9 cellular contexts compared by ENCODE assay signal in the genomic region with DNA sequence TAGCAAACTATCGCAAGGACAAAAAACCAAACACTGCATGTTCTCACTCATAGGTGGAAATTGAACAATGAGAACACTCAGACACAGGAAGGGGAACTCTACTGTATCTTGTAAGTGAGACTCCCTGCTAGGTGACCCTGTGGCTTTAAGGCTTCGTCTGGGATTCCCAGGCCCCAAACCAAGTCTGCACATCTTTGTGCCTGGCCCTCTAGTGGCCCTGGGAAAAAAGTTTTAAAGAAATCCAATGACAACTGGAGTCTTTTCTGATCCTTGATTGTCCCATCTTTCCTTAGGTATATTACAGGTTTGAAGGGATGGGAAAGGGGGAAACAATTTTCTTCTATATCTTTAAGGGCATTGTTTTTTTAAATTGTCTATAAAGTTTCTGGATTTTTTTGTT. TPM values are rescaled to one million over a fixed set of nuclear protein-coding genes. Genes with fewer than 3 reads are reported as not detected.
A peak's percentile ranks its signal among the peaks of the same experiment; 100 is the strongest.
DNase-seq lines count a peak whose midpoint lies in the region; ATAC-seq and TF ChIP-seq lines count a peak whose summit lies in the region.
"Had no signal": no experiment of that assay in that cellular context is flagged by ENCODE, and none has a peak within 500 bp of the region (broad histone marks: within the 10 kb centered on the region; RNA-seq: fewer than 3 reads in every experiment).

No MANE protein-coding gene starts in this region.

- WGBS in mammary epithelial cell (ENCODE audit: low coverage, missing lambda C conversion rate): 60% methylated on average over 2 of the region's 2 CpGs

- H3K9me3 ChIP-seq in mammary epithelial cell (replicated peaks; ENCODE audit: insufficient read depth, low read length): no peaks in the 10 kb centered on the region

- H3K79me2 ChIP-seq in mammary epithelial cell (ENCODE audit: insufficient read depth, low read length): no peaks in the 10 kb centered on the region

- intact Hi-C loops in mammary epithelial cell (cut with micrococcal nuclease): loop anchor here (1.0 kb wide), 2 partner anchors 104 to 227 kb away; no protein-coding TSS in a partner anchor

- H4K20me1 ChIP-seq in mammary epithelial cell (ENCODE audit: insufficient read depth, low read length): no peaks in the 10 kb centered on the region

- no peaks in the 10 kb centered on the region for H3K36me3 ChIP-seq in mammary epithelial cell (ENCODE audit: insufficient read depth, low read length)

- BruUV-seq in mammary epithelial cell (replicated peaks; lab: Mats Ljungman, UMichigan): no TSS peak

- peak; percentile 60 for TF ChIP-seq CTCF in GM12864 (IDR thresholded peaks at IDR 0.05; ENCODE audit: low read depth, low read length, missing control alignments)
- peak; percentile 69 to 73 for TF ChIP-seq CTCF in mammary epithelial cell (conservative IDR thresholded peaks at IDR 0.05 in 1 of 2, IDR thresholded peaks at IDR 0.05 in 1 of 2; ENCODE audit: extremely low read depth in 1 of 2, insufficient read depth in 1 of 2, low read depth in 1 of 2, low read length in 2 of 2)
- peak; percentile 58 for TF ChIP-seq CTCF in osteocyte (IDR thresholded peaks at IDR 0.05)

- H3K4me3 Mint-ChIP-seq in osteocyte (ENCODE audit: unreplicated experiment): no peak overlapping the region

- H3K27me3 Mint-ChIP-seq in osteocyte (ENCODE audit: unreplicated experiment): no peaks in the 10 kb centered on the region
- H3K27me3 Mint-ChIP-seq: naive thymus-derived CD8-positive, alpha-beta T cell had no signal

- no peak overlapping the region for H3K4me3 ChIP-seq in GM12864 (ENCODE audit: low read depth, low read length)
- H3K4me3 ChIP-seq in mammary epithelial cell (replicated peaks in 1 of 3; ENCODE audit: insufficient read depth in 1 of 3, low read depth in 2 of 3, low read length in 3 of 3): no peak overlapping the region

- no peaks in the 10 kb centered on the region for H3K9me3 Mint-ChIP-seq in osteocyte (ENCODE audit: unreplicated experiment)
- H3K9me3 Mint-ChIP-seq: naive thymus-derived CD8-positive, alpha-beta T cell had no signal

- H3K36me3 Mint-ChIP-seq in osteocyte (ENCODE audit: unreplicated experiment): no peaks in the 10 kb centered on the region
- H3K36me3 Mint-ChIP-seq: naive thymus-derived CD8-positive, alpha-beta T cell had no signal

- no peak for ATAC-seq in GM18873 (IDR thresholded peaks at IDR 0.05; ENCODE audit: low FRiP score, unreplicated experiment)
- no peak for ATAC-seq in GM18858 (IDR thresholded peaks at IDR 0.05; ENCODE audit: unreplicated experiment)
- no peak for ATAC-seq in GM19463 (IDR thresholded peaks at IDR 0.05; ENCODE audit: unreplicated experiment)
- ATAC-seq: naive thymus-derived CD8-positive, alpha-beta T cell had no signal

- CTCF ChIA-PET in mammary epithelial cell (lab: Charles Lee; ENCODE audit: low non-redundant PET): no interaction called here

- H3K4me1 Mint-ChIP-seq in osteocyte (ENCODE audit: unreplicated experiment): peaks cover 10% of the 10 kb centered on the region

- no peak overlapping the region for H3K9ac ChIP-seq in mammary epithelial cell (ENCODE audit: insufficient read depth, low read length)

- H3K27me3 ChIP-seq in mammary epithelial cell (ENCODE audit: insufficient read depth, low read length): peaks cover 5% of the 10 kb centered on the region

- in situ Hi-C loops in mammary epithelial cell (cut with MboI; ENCODE audit: low sequenced_read_pairs in 2 of 2): no loop called here

- no peak overlapping the region for H3K27ac Mint-ChIP-seq in osteocyte (ENCODE audit: unreplicated experiment)
- H3K27ac Mint-ChIP-seq: naive thymus-derived CD8-positive, alpha-beta T cell had no signal

- H3K4me2 ChIP-seq in mammary epithelial cell (ENCODE audit: insufficient read depth, low read depth, low read length): no peak overlapping the region

- dilution Hi-C loops in mammary epithelial cell (cut with HindIII; ENCODE audit: low sequenced_read_pairs): no loop called here

- H3K4me1 ChIP-seq in mammary epithelial cell (ENCODE audit: insufficient read depth, low read length): peaks cover 13% of the 10 kb centered on the region

- peak; percentile 5 for DNase-seq in GM12864 (ENCODE audit: low read depth)
- DNase-seq in Kasumi-1 (lab: John Stamatoyannopoulos, UW): peak; percentile 69 to 75
- peak; percentile 25 for DNase-seq in mammary epithelial cell
- no peak for DNase-seq in osteocyte (ENCODE audit: extremely low spot score, unreplicated experiment)

- no peak overlapping the region for H3K27ac ChIP-seq in mammary epithelial cell (ENCODE audit: insufficient read depth, low read depth, low read length)

- no peak overlapping the region for H2AFZ ChIP-seq in mammary epithelial cell (ENCODE audit: low read depth, low read length)

RNA-seq across cellular contexts. Expression of gene LIPM, which starts 10.6 kb away (rescaled TPM):
- not detected for total RNA-seq in mammary epithelial cell
- not detected for polyA plus RNA-seq in mammary epithelial cell
- not detected for polyA minus RNA-seq in mammary epithelial cell
- not detected in 2 replicates for total RNA-seq in osteocyte
- total RNA-seq: naive thymus-derived CD8-positive, alpha-beta T cell; T-helper 2 cell treated with Interferon-gamma antibody and Interleukin-4, amounts not matched to agents 100 ng/mL and 5 ng/mL, for 36 hours had no signal
- polyA plus RNA-seq: naive thymus-derived CD8-positive, alpha-beta T cell had no signal

RNA-seq across cellular contexts. Expression of gene LIPN, which starts 32.1 kb away (rescaled TPM):
- not detected for total RNA-seq in mammary epithelial cell
- polyA plus RNA-seq in mammary epithelial cell: not detected
- not detected for polyA minus RNA-seq in mammary epithelial cell
- not detected in 2 replicates for total RNA-seq in osteocyte
- total RNA-seq: naive thymus-derived CD8-positive, alpha-beta T cell; T-helper 2 cell treated with Interferon-gamma antibody and Interleukin-4, amounts not matched to agents 100 ng/mL and 5 ng/mL, for 36 hours had no signal
- polyA plus RNA-seq: naive thymus-derived CD8-positive, alpha-beta T cell had no signal

RNA-seq across cellular contexts. Expression of gene ANKRD22, which starts 59.7 kb away (rescaled TPM):
- total RNA-seq in mammary epithelial cell: under 1 TPM in 1 of 2 donors, not detected in 1; 0.87 TPM
- 2.7 TPM for polyA plus RNA-seq in mammary epithelial cell
- polyA minus RNA-seq in mammary epithelial cell: not detected
- not detected in 2 replicates for total RNA-seq in osteocyte
- total RNA-seq: T-helper 2 cell treated with Interferon-gamma antibody and Interleukin-4, amounts not matched to agents 100 ng/mL and 5 ng/mL, for 36 hours had no signal
